35 cellular contexts compared by ENCODE assay signal in the genomic region with DNA sequence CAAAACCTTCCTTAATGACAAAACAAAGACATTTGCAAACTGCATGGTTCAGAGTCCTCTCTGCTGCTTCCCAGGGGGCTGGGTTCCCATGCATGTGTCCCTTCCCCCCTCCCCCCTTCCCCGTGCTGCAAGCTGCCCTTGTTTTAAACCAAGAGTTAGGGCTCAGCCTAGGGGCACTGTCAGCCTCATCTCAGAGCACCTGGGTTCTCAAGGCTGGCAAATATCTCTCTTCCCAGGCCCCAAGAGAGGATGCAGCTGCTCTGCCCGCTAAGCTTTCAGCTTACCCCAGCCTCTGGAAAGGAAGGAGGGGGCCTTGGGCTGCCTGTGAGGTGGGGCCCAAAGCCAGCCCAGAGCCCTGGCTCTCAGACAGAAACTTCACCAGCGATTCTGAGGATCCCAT.
DNase-seq lines count a peak whose midpoint lies in the region; ATAC-seq and TF ChIP-seq lines count a peak whose summit lies in the region.
"Had no signal": no experiment of that assay in that cellular context is flagged by ENCODE, and none has a peak within 500 bp of the region (broad histone marks: within the 10 kb centered on the region; RNA-seq: fewer than 3 reads in every experiment).

No MANE protein-coding gene starts in this region.

- no peak overlapping the region for H4K5ac ChIP-seq in H9 (ENCODE audit: insufficient read length, low read depth, low read length)
- peak overlapping the region; percentile 33 for H4K5ac ChIP-seq in mesendoderm (ENCODE audit: low read length)

- H2AK5ac ChIP-seq in H9 (ENCODE audit: insufficient read length, low read length), result no peak overlapping the region
- no peak overlapping the region for H2AK5ac ChIP-seq in mesendoderm (ENCODE audit: low read length)

- no peak overlapping the region for H2AFZ ChIP-seq in H9 (ENCODE audit: low read length)

- H3K4me3 ChIP-seq in AG04450 (ENCODE audit: low read depth, low read length) (no peak overlapping the region), SJCRH30 (no peak overlapping the region), mesendoderm (ENCODE audit: low read length) (no peak overlapping the region)
- H3K4me3 ChIP-seq: dorsolateral prefrontal cortex, heart right ventricle, MG63, Peyer's patch, right atrium auricular region, spleen, testis had no signal

- ATAC-seq in HG02870 (IDR thresholded peaks at IDR 0.05; ENCODE audit: unreplicated experiment) (no peak), HG03039 (IDR thresholded peaks at IDR 0.05; ENCODE audit: unreplicated experiment) (no peak)
- ATAC-seq: activated CD4-positive, alpha-beta T cell treated with anti-CD3 and anti-CD28 coated beads for 36 hours; activated CD8-positive, alpha-beta T cell treated with anti-CD3 and anti-CD28 coated beads for 36 hours; HCT116; heart right ventricle; left lobe of liver had no signal

- H3K27ac ChIP-seq in AG04450 (ENCODE audit: low read depth, low read length) (peak overlapping the region; percentile 21), H9 (ENCODE audit: insufficient read length, low read depth, low read length) (no peak overlapping the region), SJCRH30 (peak overlapping the region; percentile 14; the same call in 1 of the 2 replicates), mesendoderm (ENCODE audit: low read depth, low read length) (peak overlapping the region; percentile 5)
- H3K27ac ChIP-seq: dorsolateral prefrontal cortex, heart right ventricle, Peyer's patch, right atrium auricular region, spleen, testis had no signal

- H3K9me3 Mint-ChIP-seq in H9 (peaks cover 6 to 7% of the 10 kb centered on the region in 2 experiments; a peak in 4 of 5 replicates), progenitor cell of endocrine pancreas (ENCODE audit: low read depth) (no peaks in the 10 kb centered on the region)
- H3K9me3 Mint-ChIP-seq: activated naive CD4-positive, alpha-beta T cell treated with anti-CD3 and anti-CD28 coated beads, Interleukin-2, amount 50 U/mL, for 24 hours; stimulated activated naive CD8-positive, alpha-beta T cell treated with anti-CD3 and anti-CD28 coated beads, Interleukin-15, Interleukin-2, amounts not matched to agents 100 ng/mL and 50 ng/mL, for 24 hours; T-helper 2 cell treated with Interferon-gamma antibody and Interleukin-4, amounts not matched to agents 5 μg/mL and 100 μg/mL, for 36 hours had no signal

- no peak overlapping the region for H2BK5ac ChIP-seq in H9 (ENCODE audit: insufficient read length, low read length)
- no peak overlapping the region for H2BK5ac ChIP-seq in mesendoderm (ENCODE audit: low read length)

- H3K4me1 Mint-ChIP-seq in H9, result peaks cover 36 to 39% of the 10 kb centered on the region in 2 experiments
- H3K4me1 Mint-ChIP-seq in progenitor cell of endocrine pancreas (ENCODE audit: low read depth), result peaks cover 7% of the 10 kb centered on the region
- H3K4me1 Mint-ChIP-seq: activated CD4-positive, alpha-beta T cell treated with anti-CD3 and anti-CD28 coated beads for 36 hours; activated naive CD4-positive, alpha-beta T cell treated with anti-CD3 and anti-CD28 coated beads, Interleukin-2, amount 50 U/mL, for 24 hours; B cell; CD8-positive, alpha-beta memory T cell; memory B cell had no signal

- POLR2A ChIA-PET in AG04450 (lab: Yijun Ruan, JAX), result no interaction called here

- H3K27me3 ChIP-seq in AG04450 (ENCODE audit: control insufficient read depth, insufficient read depth, low read length) (peaks cover 4% of the 10 kb centered on the region), H9 (ENCODE audit: insufficient read depth, low read length) (no peaks in the 10 kb centered on the region), SJCRH30 (no peaks in the 10 kb centered on the region), mesendoderm (ENCODE audit: insufficient read depth, low read length, poor library complexity) (no peaks in the 10 kb centered on the region)
- H3K27me3 ChIP-seq: dorsolateral prefrontal cortex, heart right ventricle, MG63, Peyer's patch, right atrium auricular region, spleen, testis had no signal

- H3K56ac ChIP-seq in H9 (ENCODE audit: insufficient read length, low read depth, low read length) (no peak overlapping the region), mesendoderm (ENCODE audit: low read length) (peak overlapping the region; percentile 67)

- H3K18ac ChIP-seq in H9 (ENCODE audit: insufficient read length, low read depth, low read length), result no peak overlapping the region
- no peak overlapping the region for H3K18ac ChIP-seq in mesendoderm (ENCODE audit: low read length)

- H3K14ac ChIP-seq in H9 (ENCODE audit: insufficient read depth, low read length), result no peak overlapping the region

- CTCF ChIA-PET in AG04450 (lab: Charles Lee), result interaction anchor here (0.5 kb wide), 1 partner anchor 202 kb away, joined by 3 read pairs; no protein-coding TSS in a partner anchor

- no peaks in the 10 kb centered on the region for H3K79me1 ChIP-seq in H9 (ENCODE audit: insufficient read depth, low read depth, low read length, poor library complexity, severe bottlenecking)
- no peaks in the 10 kb centered on the region for H3K79me1 ChIP-seq in mesendoderm (ENCODE audit: low read length)

- H3K27ac Mint-ChIP-seq in H9 (peak overlapping the region; percentile 44 to 91 (median 68); a peak in 5 of 7 replicates), progenitor cell of endocrine pancreas (no peak overlapping the region)
- H3K27ac Mint-ChIP-seq: activated CD4-positive, alpha-beta T cell treated with anti-CD3 and anti-CD28 coated beads for 36 hours; activated CD8-positive, alpha-beta T cell treated with anti-CD3 and anti-CD28 coated beads for 36 hours; activated naive CD4-positive, alpha-beta T cell treated with anti-CD3 and anti-CD28 coated beads, Interleukin-2, amount 50 U/mL, for 24 hours; B cell; CD8-positive, alpha-beta memory T cell; memory B cell; stimulated activated naive CD8-positive, alpha-beta T cell treated with anti-CD3 and anti-CD28 coated beads, Interleukin-15, Interleukin-2, amounts not matched to agents 100 ng/mL and 50 ng/mL, for 24 hours; T-helper 2 cell treated with Interferon-gamma antibody and Interleukin-4, amounts not matched to agents 5 μg/mL and 100 μg/mL, for 36 hours had no signal

- no peaks in the 10 kb centered on the region for H4K20me1 ChIP-seq in H9 (ENCODE audit: control insufficient read depth, insufficient read depth, insufficient read length)

- H4K8ac ChIP-seq in H9 (replicated peaks; ENCODE audit: insufficient read length, low read depth, low read length), result no peak overlapping the region
- H4K8ac ChIP-seq in mesendoderm (ENCODE audit: low read depth, low read length), result no peak overlapping the region

- H3K23me2 ChIP-seq in H9 (ENCODE audit: insufficient read length, low read depth, low read length, poor library complexity, severe bottlenecking), result no peaks in the 10 kb centered on the region

- H3K4me3 Mint-ChIP-seq in H9 (peak overlapping the region in 1 of 2 experiments; percentile 26; a peak in 1 of 5 replicates), progenitor cell of endocrine pancreas (ENCODE audit: low read depth) (no peak overlapping the region)
- H3K4me3 Mint-ChIP-seq: activated CD4-positive, alpha-beta T cell treated with anti-CD3 and anti-CD28 coated beads for 36 hours; activated CD8-positive, alpha-beta T cell treated with anti-CD3 and anti-CD28 coated beads for 36 hours; activated naive CD4-positive, alpha-beta T cell treated with anti-CD3 and anti-CD28 coated beads, Interleukin-2, amount 50 U/mL, for 24 hours; B cell; brain; CD8-positive, alpha-beta memory T cell; memory B cell; stimulated activated naive CD8-positive, alpha-beta T cell treated with anti-CD3 and anti-CD28 coated beads, Interleukin-15, Interleukin-2, amounts not matched to agents 100 ng/mL and 50 ng/mL, for 24 hours; T-helper 2 cell treated with Interferon-gamma antibody and Interleukin-4, amounts not matched to agents 5 μg/mL and 100 μg/mL, for 36 hours had no signal

- H3K36me3 ChIP-seq in SJCRH30 (no peaks in the 10 kb centered on the region), mesendoderm (ENCODE audit: control insufficient read depth, insufficient read depth, low read length) (no peaks in the 10 kb centered on the region)
- H3K36me3 ChIP-seq: heart right ventricle, MG63, Peyer's patch, right atrium auricular region, spleen had no signal

- no peak overlapping the region for H3K23ac ChIP-seq in H9 (ENCODE audit: insufficient read length, low read depth, low read length)
- peak overlapping the region; percentile 15 for H3K23ac ChIP-seq in mesendoderm (ENCODE audit: low read length)

- H3K4ac ChIP-seq in H9 (ENCODE audit: low read depth, low read length), result no peak overlapping the region
- peak overlapping the region; percentile 58 for H3K4ac ChIP-seq in mesendoderm (ENCODE audit: low read depth, low read length)

- H3K36me3 Mint-ChIP-seq in H9 (ENCODE audit: insufficient read depth in 1 of 3, low read depth in 3 of 3) (peaks cover 0 to 21% (median 3%) of the 10 kb centered on the region in 3 experiments; a peak in 5 of 7 replicates), progenitor cell of endocrine pancreas (ENCODE audit: insufficient read depth) (no peaks in the 10 kb centered on the region)
- H3K36me3 Mint-ChIP-seq: activated naive CD4-positive, alpha-beta T cell treated with anti-CD3 and anti-CD28 coated beads, Interleukin-2, amount 50 U/mL, for 24 hours; CD8-positive, alpha-beta memory T cell; memory B cell had no signal

- H3K9ac ChIP-seq in H9 (ENCODE audit: extremely low read depth, insufficient read length, low read length) (no peak overlapping the region), mesendoderm (ENCODE audit: low read length) (peak overlapping the region; percentile 39)

- H2BK15ac ChIP-seq in H9 (ENCODE audit: low read depth, low read length) (no peak overlapping the region), mesendoderm (replicated peaks; ENCODE audit: low read depth) (no peak overlapping the region)

- H3K4me2 ChIP-seq in H9 (ENCODE audit: insufficient read depth, insufficient read length, low read length), result no peak overlapping the region
- H3K4me2 ChIP-seq in mesendoderm (ENCODE audit: low read length), result no peak overlapping the region

- peaks cover 2% of the 10 kb centered on the region for H3K27me3 Mint-ChIP-seq in H9 (ENCODE audit: low read depth)
- H3K27me3 Mint-ChIP-seq in progenitor cell of endocrine pancreas, result no peaks in the 10 kb centered on the region
- H3K27me3 Mint-ChIP-seq: activated CD4-positive, alpha-beta T cell treated with anti-CD3 and anti-CD28 coated beads for 36 hours; activated CD8-positive, alpha-beta T cell treated with anti-CD3 and anti-CD28 coated beads for 36 hours; activated naive CD4-positive, alpha-beta T cell treated with anti-CD3 and anti-CD28 coated beads, Interleukin-2, amount 50 U/mL, for 24 hours; B cell; brain; stimulated activated naive CD8-positive, alpha-beta T cell treated with anti-CD3 and anti-CD28 coated beads, Interleukin-15, Interleukin-2, amounts not matched to agents 100 ng/mL and 50 ng/mL, for 24 hours had no signal

- no peaks in the 10 kb centered on the region for H3K79me2 ChIP-seq in H9 (ENCODE audit: insufficient read depth, low read length)
- H3K79me2 ChIP-seq in mesendoderm (ENCODE audit: control insufficient read depth, insufficient read depth, low read length), result no peaks in the 10 kb centered on the region

- H4K91ac ChIP-seq in H9 (ENCODE audit: insufficient read length, low read depth, low read length), result no peak overlapping the region

- no peak for DNase-seq in AG04450 (ENCODE audit: low read depth, low spot score)
- peak; percentile 74 for DNase-seq in H9
- DNase-seq in SJCRH30, result peak; percentile 75 to 86
- peak; percentile 54 for DNase-seq in mesendoderm
- no peak for DNase-seq in NCI-H526 treated with DMSO at 0.1 percent for 48 hours (lab: John Stamatoyannopoulos, UW)
- DNase-seq in progenitor cell of endocrine pancreas (ENCODE audit: low spot score, unreplicated experiment), result no peak
- DNase-seq: activated CD4-positive, alpha-beta T cell treated with anti-CD3 and anti-CD28 coated beads for 36 hours; activated CD8-positive, alpha-beta T cell treated with anti-CD3 and anti-CD28 coated beads for 36 hours; amniotic stem cell; CD8-positive, alpha-beta memory T cell; DMS 273 treated with DMSO at 0.1 percent for 48 hours; dorsolateral prefrontal cortex; heart right ventricle; KBM-7; MG63; NCI-H1105; NCI-H187; NCI-H2171 treated with DMSO at 0.1 percent for 48 hours; NCI-H510A; Peyer's patch; SHP77 treated with DMSO at 0.1 percent for 48 hours; spleen; stimulated activated CD4-positive, alpha-beta T cell treated with anti-CD3 and anti-CD28 coated beads, Interleukin-2, amount 100 ng/mL, for 24 hours; testis had no signal

- H2BK120ac ChIP-seq in H9 (ENCODE audit: low read depth, low read length, poor library complexity, severe bottlenecking) (no peak overlapping the region), mesendoderm (ENCODE audit: low read depth, low read length) (no peak overlapping the region)

- no peak overlapping the region for H2BK20ac ChIP-seq in H9 (ENCODE audit: low read depth, low read length, poor library complexity, severe bottlenecking)

- H2BK12ac ChIP-seq in H9 (ENCODE audit: insufficient read length, low read depth, low read length), result no peak overlapping the region

- no peaks in the 10 kb centered on the region for H3K9me3 ChIP-seq in AG04450 (ENCODE audit: control insufficient read depth, insufficient read depth, low read length)
- no peaks in the 10 kb centered on the region for H3K9me3 ChIP-seq in H9 (ENCODE audit: control insufficient read depth, low read depth, low read length)
- H3K9me3 ChIP-seq in SJCRH30 (replicated peaks), result no peaks in the 10 kb centered on the region
- H3K9me3 ChIP-seq: heart right ventricle, MG63, Peyer's patch, right atrium auricular region, testis had no signal

- no peak overlapping the region for H3T11ph ChIP-seq in H9 (ENCODE audit: low read length)

- no peak for TF ChIP-seq CTCF in AG04450 (IDR thresholded peaks at IDR 0.05; ENCODE audit: low read depth, low read length)
- TF ChIP-seq CTCF in H9 (conservative IDR thresholded peaks at IDR 0.05), result no peak
- TF ChIP-seq CTCF in progenitor cell of endocrine pancreas (IDR thresholded peaks at IDR 0.05; ENCODE audit: unreplicated experiment), result no peak

- H3K4me1 ChIP-seq in H9 (ENCODE audit: insufficient read depth, low read length), result peaks cover 13% of the 10 kb centered on the region; the same call in 1 of the 2 replicates
- peaks cover 14% of the 10 kb centered on the region for H3K4me1 ChIP-seq in SJCRH30
- peaks cover 17% of the 10 kb centered on the region for H3K4me1 ChIP-seq in mesendoderm (ENCODE audit: control insufficient read depth, low read depth, low read length)
- H3K4me1 ChIP-seq: Peyer's patch, testis had no signal

- WGBS in H9 (ENCODE audit: extremely low coverage, insufficient read length, low lambda C conversion rate), result no CpG with 5 or more reads among the region's 3 CpGs
- no CpG with 5 or more reads among the region's 3 CpGs for WGBS in mesendoderm (ENCODE audit: extremely low coverage, insufficient coverage, low lambda C conversion rate)

Comparison
In these comparisons a context has a peak if more than half of its experiments do, and no peak if none do; other contexts are left out.
1. DNase-seq: peak in H9 (single experiment), SJCRH30 (2 of 2) and mesendoderm (single experiment); none in AG04450 (single experiment), NCI-H526 treated with DMSO at 0.1 percent for 48 hours (single experiment) and progenitor cell of endocrine pancreas (single experiment).